Comparison of ENCODE assay signal across 1 cellular context in genomic region chr5:156949424-156949823, GRCh38.
TF ChIP-seq lines count a peak whose summit lies in the region.

No MANE protein-coding gene starts in this region.

TF ChIP-seq in GM23338, 12 proteins besides CTCF, POLR2A, EP300 and RAD21 (continued from another document):
- TF ChIP-seq ZNF462 (CRISPR knock-in tag; IDR thresholded peaks at IDR 0.05) (no peak), STAT1 (IDR thresholded peaks at IDR 0.05; ENCODE audit: unreplicated experiment) (no peak), NANOG (IDR thresholded peaks at IDR 0.05; ENCODE audit: borderline replicate concordance) (no peak), EZH2phosphoT487 (IDR thresholded peaks at IDR 0.05; ENCODE audit: unreplicated experiment) (no peak)
- TF ChIP-seq, protein P1, sequence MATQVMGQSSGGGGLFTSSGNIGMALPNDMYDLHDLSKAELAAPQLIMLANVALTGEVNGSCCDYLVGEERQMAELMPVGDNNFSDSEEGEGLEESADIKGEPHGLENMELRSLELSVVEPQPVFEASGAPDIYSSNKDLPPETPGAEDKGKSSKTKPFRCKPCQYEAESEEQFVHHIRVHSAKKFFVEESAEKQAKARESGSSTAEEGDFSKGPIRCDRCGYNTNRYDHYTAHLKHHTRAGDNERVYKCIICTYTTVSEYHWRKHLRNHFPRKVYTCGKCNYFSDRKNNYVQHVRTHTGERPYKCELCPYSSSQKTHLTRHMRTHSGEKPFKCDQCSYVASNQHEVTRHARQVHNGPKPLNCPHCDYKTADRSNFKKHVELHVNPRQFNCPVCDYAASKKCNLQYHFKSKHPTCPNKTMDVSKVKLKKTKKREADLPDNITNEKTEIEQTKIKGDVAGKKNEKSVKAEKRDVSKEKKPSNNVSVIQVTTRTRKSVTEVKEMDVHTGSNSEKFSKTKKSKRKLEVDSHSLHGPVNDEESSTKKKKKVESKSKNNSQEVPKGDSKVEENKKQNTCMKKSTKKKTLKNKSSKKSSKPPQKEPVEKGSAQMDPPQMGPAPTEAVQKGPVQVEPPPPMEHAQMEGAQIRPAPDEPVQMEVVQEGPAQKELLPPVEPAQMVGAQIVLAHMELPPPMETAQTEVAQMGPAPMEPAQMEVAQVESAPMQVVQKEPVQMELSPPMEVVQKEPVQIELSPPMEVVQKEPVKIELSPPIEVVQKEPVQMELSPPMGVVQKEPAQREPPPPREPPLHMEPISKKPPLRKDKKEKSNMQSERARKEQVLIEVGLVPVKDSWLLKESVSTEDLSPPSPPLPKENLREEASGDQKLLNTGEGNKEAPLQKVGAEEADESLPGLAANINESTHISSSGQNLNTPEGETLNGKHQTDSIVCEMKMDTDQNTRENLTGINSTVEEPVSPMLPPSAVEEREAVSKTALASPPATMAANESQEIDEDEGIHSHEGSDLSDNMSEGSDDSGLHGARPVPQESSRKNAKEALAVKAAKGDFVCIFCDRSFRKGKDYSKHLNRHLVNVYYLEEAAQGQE (IDR thresholded peaks at IDR 0.05; ENCODE audit: unreplicated experiment): no peak
